In the genomic region with DNA sequence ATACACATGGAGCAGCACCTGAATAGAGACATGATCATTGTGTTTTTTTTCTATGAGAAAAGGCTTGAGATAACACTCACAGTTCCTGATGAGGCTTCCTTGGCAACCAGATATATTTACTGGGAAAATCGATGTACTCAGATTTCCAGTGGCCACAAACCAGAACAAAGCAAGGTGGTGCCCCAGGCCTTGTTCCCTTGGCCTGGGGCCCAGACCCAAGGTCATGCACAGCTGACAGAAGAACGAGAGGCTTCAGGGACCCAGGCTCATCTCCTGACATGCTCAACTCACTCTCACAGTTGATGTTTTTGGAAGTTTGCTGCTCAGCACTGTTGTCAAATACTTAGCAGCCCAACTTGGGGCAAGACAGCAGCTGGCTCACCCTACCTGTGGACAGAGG, we compare ENCODE assay signal across 1 cellular context.
TF ChIP-seq lines count a peak whose summit lies in the region.

No MANE protein-coding gene starts in this region.

TF ChIP-seq in GM23338, 12 proteins besides CTCF, POLR2A, EP300 and RAD21 (continued from another document):
- TF ChIP-seq, protein P1, sequence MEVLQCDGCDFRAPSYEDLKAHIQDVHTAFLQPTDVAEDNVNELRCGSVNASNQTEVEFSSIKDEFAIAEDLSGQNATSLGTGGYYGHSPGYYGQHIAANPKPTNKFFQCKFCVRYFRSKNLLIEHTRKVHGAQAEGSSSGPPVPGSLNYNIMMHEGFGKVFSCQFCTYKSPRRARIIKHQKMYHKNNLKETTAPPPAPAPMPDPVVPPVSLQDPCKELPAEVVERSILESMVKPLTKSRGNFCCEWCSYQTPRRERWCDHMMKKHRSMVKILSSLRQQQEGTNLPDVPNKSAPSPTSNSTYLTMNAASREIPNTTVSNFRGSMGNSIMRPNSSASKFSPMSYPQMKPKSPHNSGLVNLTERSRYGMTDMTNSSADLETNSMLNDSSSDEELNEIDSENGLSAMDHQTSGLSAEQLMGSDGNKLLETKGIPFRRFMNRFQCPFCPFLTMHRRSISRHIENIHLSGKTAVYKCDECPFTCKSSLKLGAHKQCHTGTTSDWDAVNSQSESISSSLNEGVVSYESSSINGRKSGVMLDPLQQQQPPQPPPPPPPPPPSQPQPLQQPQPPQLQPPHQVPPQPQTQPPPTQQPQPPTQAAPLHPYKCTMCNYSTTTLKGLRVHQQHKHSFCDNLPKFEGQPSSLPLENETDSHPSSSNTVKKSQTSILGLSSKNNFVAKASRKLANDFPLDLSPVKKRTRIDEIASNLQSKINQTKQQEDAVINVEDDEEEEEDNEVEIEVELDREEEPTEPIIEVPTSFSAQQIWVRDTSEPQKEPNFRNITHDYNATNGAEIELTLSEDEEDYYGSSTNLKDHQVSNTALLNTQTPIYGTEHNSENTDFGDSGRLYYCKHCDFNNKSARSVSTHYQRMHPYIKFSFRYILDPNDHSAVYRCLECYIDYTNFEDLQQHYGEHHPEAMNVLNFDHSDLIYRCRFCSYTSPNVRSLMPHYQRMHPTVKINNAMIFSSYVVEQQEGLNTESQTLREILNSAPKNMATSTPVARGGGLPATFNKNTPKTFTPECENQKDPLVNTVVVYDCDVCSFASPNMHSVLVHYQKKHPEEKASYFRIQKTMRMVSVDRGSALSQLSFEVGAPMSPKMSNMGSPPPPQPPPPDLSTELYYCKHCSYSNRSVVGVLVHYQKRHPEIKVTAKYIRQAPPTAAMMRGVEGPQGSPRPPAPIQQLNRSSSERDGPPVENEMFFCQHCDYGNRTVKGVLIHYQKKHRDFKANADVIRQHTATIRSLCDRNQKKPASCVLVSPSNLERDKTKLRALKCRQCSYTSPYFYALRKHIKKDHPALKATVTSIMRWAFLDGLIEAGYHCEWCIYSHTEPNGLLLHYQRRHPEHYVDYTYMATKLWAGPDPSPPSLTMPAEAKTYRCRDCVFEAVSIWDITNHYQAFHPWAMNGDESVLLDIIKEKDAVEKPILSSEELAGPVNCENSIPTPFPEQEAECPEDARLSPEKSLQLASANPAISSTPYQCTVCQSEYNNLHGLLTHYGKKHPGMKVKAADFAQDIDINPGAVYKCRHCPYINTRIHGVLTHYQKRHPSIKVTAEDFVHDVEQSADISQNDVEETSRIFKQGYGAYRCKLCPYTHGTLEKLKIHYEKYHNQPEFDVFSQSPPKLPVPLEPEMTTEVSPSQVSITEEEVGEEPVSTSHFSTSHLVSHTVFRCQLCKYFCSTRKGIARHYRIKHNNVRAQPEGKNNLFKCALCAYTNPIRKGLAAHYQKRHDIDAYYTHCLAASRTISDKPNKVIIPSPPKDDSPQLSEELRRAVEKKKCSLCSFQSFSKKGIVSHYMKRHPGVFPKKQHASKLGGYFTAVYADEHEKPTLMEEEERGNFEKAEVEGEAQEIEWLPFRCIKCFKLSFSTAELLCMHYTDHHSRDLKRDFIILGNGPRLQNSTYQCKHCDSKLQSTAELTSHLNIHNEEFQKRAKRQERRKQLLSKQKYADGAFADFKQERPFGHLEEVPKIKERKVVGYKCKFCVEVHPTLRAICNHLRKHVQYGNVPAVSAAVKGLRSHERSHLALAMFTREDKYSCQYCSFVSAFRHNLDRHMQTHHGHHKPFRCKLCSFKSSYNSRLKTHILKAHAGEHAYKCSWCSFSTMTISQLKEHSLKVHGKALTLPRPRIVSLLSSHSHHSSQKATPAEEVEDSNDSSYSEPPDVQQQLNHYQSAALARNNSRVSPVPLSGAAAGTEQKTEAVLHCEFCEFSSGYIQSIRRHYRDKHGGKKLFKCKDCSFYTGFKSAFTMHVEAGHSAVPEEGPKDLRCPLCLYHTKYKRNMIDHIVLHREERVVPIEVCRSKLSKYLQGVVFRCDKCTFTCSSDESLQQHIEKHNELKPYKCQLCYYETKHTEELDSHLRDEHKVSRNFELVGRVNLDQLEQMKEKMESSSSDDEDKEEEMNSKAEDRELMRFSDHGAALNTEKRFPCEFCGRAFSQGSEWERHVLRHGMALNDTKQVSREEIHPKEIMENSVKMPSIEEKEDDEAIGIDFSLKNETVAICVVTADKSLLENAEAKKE (CRISPR knock-in tag; IDR thresholded peaks at IDR 0.05) = no peak
- TF ChIP-seq ZNF114 (CRISPR knock-in tag; IDR thresholded peaks at IDR 0.05) (no peak), EZH2phosphoT487 (IDR thresholded peaks at IDR 0.05; ENCODE audit: unreplicated experiment) (no peak), NANOG (IDR thresholded peaks at IDR 0.05; ENCODE audit: borderline replicate concordance) (no peak)
- TF ChIP-seq, protein P2, sequence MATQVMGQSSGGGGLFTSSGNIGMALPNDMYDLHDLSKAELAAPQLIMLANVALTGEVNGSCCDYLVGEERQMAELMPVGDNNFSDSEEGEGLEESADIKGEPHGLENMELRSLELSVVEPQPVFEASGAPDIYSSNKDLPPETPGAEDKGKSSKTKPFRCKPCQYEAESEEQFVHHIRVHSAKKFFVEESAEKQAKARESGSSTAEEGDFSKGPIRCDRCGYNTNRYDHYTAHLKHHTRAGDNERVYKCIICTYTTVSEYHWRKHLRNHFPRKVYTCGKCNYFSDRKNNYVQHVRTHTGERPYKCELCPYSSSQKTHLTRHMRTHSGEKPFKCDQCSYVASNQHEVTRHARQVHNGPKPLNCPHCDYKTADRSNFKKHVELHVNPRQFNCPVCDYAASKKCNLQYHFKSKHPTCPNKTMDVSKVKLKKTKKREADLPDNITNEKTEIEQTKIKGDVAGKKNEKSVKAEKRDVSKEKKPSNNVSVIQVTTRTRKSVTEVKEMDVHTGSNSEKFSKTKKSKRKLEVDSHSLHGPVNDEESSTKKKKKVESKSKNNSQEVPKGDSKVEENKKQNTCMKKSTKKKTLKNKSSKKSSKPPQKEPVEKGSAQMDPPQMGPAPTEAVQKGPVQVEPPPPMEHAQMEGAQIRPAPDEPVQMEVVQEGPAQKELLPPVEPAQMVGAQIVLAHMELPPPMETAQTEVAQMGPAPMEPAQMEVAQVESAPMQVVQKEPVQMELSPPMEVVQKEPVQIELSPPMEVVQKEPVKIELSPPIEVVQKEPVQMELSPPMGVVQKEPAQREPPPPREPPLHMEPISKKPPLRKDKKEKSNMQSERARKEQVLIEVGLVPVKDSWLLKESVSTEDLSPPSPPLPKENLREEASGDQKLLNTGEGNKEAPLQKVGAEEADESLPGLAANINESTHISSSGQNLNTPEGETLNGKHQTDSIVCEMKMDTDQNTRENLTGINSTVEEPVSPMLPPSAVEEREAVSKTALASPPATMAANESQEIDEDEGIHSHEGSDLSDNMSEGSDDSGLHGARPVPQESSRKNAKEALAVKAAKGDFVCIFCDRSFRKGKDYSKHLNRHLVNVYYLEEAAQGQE (IDR thresholded peaks at IDR 0.05; ENCODE audit: unreplicated experiment) = no peak
